Comparison of ENCODE assay signal across 20 cellular contexts in genomic region chr7:46567858-46568257, GRCh38.
DNase-seq lines count a peak whose midpoint lies in the region; ATAC-seq and TF ChIP-seq lines count a peak whose summit lies in the region.
"Had no signal": no experiment of that assay in that cellular context is flagged by ENCODE, and none has a peak within 500 bp of the region (broad histone marks: within the 10 kb centered on the region; RNA-seq: fewer than 3 reads in every experiment).

No MANE protein-coding gene starts in this region.

- H3K36me3 Mint-ChIP-seq in activated T-helper 17 cell treated with anti-CD3 and anti-CD28 coated beads, Interleukin-2, amount 50 U/mL, for 72 hours (ENCODE audit: low read depth), result no peaks in the 10 kb centered on the region

- H3K9me3 Mint-ChIP-seq in activated T-helper 17 cell treated with anti-CD3 and anti-CD28 coated beads, Interleukin-2, amount 50 U/mL, for 72 hours, result peaks cover 11% of the 10 kb centered on the region

- H3K36me3 ChIP-seq in left ventricle myocardium inferior, result no peaks in the 10 kb centered on the region
- H3K36me3 ChIP-seq in mucosa of descending colon (ENCODE audit: low read depth), result no peaks in the 10 kb centered on the region
- H3K36me3 ChIP-seq in vagina, result no peaks in the 10 kb centered on the region
- H3K36me3 ChIP-seq: SJSA1 had no signal

- no peaks in the 10 kb centered on the region for H3K4me1 Mint-ChIP-seq in activated T-helper 17 cell treated with anti-CD3 and anti-CD28 coated beads, Interleukin-2, amount 50 U/mL, for 72 hours

- H3K4me3 ChIP-seq in left ventricle myocardium inferior, result no peak overlapping the region
- H3K4me3 ChIP-seq in mucosa of descending colon, result no peak overlapping the region
- no peak overlapping the region for H3K4me3 ChIP-seq in vagina
- H3K4me3 ChIP-seq: SJSA1 had no signal

- intact Hi-C loops in left ventricle myocardium inferior (cut with micrococcal nuclease), result no loop called here
- intact Hi-C loops in cardiac septum (cut with DNase I), result no loop called here
- intact Hi-C loops in mucosa of descending colon (cut with DNase I, micrococcal nuclease), result no loop called here
- intact Hi-C loops in vagina (cut with DNase I), result no loop called here

- H3K27me3 ChIP-seq in left ventricle myocardium inferior (ENCODE audit: low read depth) (no peaks in the 10 kb centered on the region), foreskin keratinocyte (no peaks in the 10 kb centered on the region), vagina (no peaks in the 10 kb centered on the region)
- H3K27me3 ChIP-seq: SJSA1 had no signal

- H3K27ac Mint-ChIP-seq in activated T-helper 17 cell treated with anti-CD3 and anti-CD28 coated beads, Interleukin-2, amount 50 U/mL, for 72 hours, result no peak overlapping the region

- no peak for ATAC-seq in foreskin keratinocyte
- ATAC-seq in mucosa of descending colon, result peak; percentile 39
- ATAC-seq in activated T-helper 17 cell treated with anti-CD3 and anti-CD28 coated beads, Interleukin-2, amount 50 U/mL, for 72 hours (replicated peaks), result no peak

- H3K4me3 Mint-ChIP-seq in activated T-helper 17 cell treated with anti-CD3 and anti-CD28 coated beads, Interleukin-2, amount 50 U/mL, for 72 hours, result no peak overlapping the region

- TF ChIP-seq CTCF in left ventricle myocardium inferior (IDR thresholded peaks at IDR 0.05; ENCODE audit: borderline replicate concordance) (no peak), foreskin keratinocyte (conservative IDR thresholded peaks at IDR 0.05) (no peak), mucosa of descending colon (IDR thresholded peaks at IDR 0.05) (no peak), vagina (IDR thresholded peaks at IDR 0.05) (no peak)

- no peak for DNase-seq in left ventricle myocardium inferior
- no peak for DNase-seq in cardiac septum (ENCODE audit: low spot score)
- no peak for DNase-seq in foreskin keratinocyte
- peak in 1 of 3 donors; percentile 19 for DNase-seq in mucosa of descending colon
- DNase-seq in vagina (ENCODE audit: extremely low spot score in 2 of 2), result no peak
- no peak for DNase-seq in A172 (ENCODE audit: low spot score)
- no peak for DNase-seq in iPS-NIHi11 (ENCODE audit: low spot score)
- DNase-seq: 8988T, Karpas-422, NCI-H1105 treated with DMSO at 0.1 percent for 48 hours, NCI-H146, NCI-H1930, NCI-H446 treated with DMSO at 0.1 percent for 48 hours, NCI-H526, NCI-H82, Right ventricle myocardium superior, RPMI8226 had no signal

- no peak for TF ChIP-seq POLR2A in vagina (IDR thresholded peaks at IDR 0.05)

- H3K9me3 ChIP-seq in left ventricle myocardium inferior (replicated peaks) (peaks cover 5% of the 10 kb centered on the region), mucosa of descending colon (no peaks in the 10 kb centered on the region), vagina (no peaks in the 10 kb centered on the region)
- H3K9me3 ChIP-seq: SJSA1 had no signal

- no peaks in the 10 kb centered on the region for H3K27me3 Mint-ChIP-seq in activated T-helper 17 cell treated with anti-CD3 and anti-CD28 coated beads, Interleukin-2, amount 50 U/mL, for 72 hours

- peaks cover 13% of the 10 kb centered on the region for H3K4me1 ChIP-seq in left ventricle myocardium inferior
- H3K4me1 ChIP-seq in foreskin keratinocyte, result peaks cover 24% of the 10 kb centered on the region
- peaks cover 19% of the 10 kb centered on the region for H3K4me1 ChIP-seq in mucosa of descending colon (ENCODE audit: low read depth)
- H3K4me1 ChIP-seq in vagina, result peaks cover 26% of the 10 kb centered on the region

- H3K27ac ChIP-seq in left ventricle myocardium inferior (replicated peaks) (peak overlapping the region; percentile 64), foreskin keratinocyte (peak overlapping the region; percentile 55), vagina (peak overlapping the region; percentile 41)
- H3K27ac ChIP-seq: HL-60, SJSA1 had no signal
